ENCODE assay signal across 23 cellular contexts in the genomic region with DNA sequence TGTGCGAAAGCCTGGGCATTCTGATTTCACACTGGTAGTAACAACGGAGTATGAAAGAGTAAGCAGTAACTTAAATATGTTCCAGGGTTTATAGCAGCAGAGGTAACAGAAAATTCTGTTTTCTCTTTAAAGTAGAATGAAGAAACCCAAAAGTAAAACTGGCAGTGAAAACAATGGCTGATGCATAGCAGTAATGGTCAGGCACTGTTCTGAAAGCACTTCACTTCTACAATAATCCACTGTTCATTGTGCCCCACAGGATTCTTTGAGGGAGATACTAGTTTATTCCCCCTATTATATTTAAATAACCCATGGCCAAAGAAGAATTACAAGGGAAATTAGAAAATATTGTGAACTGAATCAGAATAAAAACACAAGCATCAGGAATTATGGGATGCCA.
"Had no signal": no experiment of that assay in that cellular context is flagged by ENCODE, and none has a peak within 500 bp of the region (broad histone marks: within the 10 kb centered on the region; RNA-seq: fewer than 3 reads in every experiment).

No MANE protein-coding gene starts in this region.

- ATAC-seq: foreskin keratinocyte, gastrocnemius medialis, heart left ventricle, left lung, left ventricle myocardium superior, lower lobe of right lung had no signal

- H3K79me2 ChIP-seq: hepatocyte had no signal

- H3K27ac ChIP-seq: coronary artery, dorsolateral prefrontal cortex, esophagus muscularis mucosa, foreskin keratinocyte, gastrocnemius medialis, heart left ventricle, hepatocyte, left lung, lower lobe of right lung had no signal

- H3K9me3 Mint-ChIP-seq: immature natural killer cell, memory B cell had no signal

- H3K36me3 Mint-ChIP-seq: immature natural killer cell, memory B cell had no signal

- H3K4me3 ChIP-seq: coronary artery, esophagus muscularis mucosa, gastrocnemius medialis, heart left ventricle, hepatocyte, left lung, lower lobe of right lung had no signal

- H2AFZ ChIP-seq: hepatocyte had no signal

- H3K4me2 ChIP-seq: hepatocyte had no signal

- H3K4me1 ChIP-seq: esophagus muscularis mucosa, foreskin keratinocyte, gastrocnemius medialis, heart left ventricle, left lung, lower lobe of right lung had no signal

- H3K9me3 ChIP-seq: esophagus muscularis mucosa, gastrocnemius medialis, heart left ventricle, left lung, lower lobe of right lung had no signal

- H3K27me3 ChIP-seq: dorsolateral prefrontal cortex, esophagus muscularis mucosa, foreskin keratinocyte, gastrocnemius medialis, heart left ventricle, hepatocyte, left lung had no signal

- H3K4me3 Mint-ChIP-seq: immature natural killer cell, memory B cell had no signal

- FAIRE-seq: colon, endothelial cell of umbilical vein had no signal

- DNase-seq: dermis blood vessel endothelial cell; dorsolateral prefrontal cortex; effector CD4-positive, alpha-beta T cell; effector memory CD4-positive, alpha-beta T cell; foreskin keratinocyte; gastrocnemius medialis; heart left ventricle; hypothalamus; immature natural killer cell; islet precursor cell; kidney; kidney glomerular epithelial cell; left lung; left ventricle myocardium superior; lower lobe of right lung; mesendoderm; midbrain had no signal

- H3K4me1 Mint-ChIP-seq: immature natural killer cell, memory B cell had no signal

- H3K36me3 ChIP-seq: esophagus muscularis mucosa, gastrocnemius medialis, heart left ventricle, left lung, lower lobe of right lung had no signal

- H3K27me3 Mint-ChIP-seq: memory B cell had no signal

- H3K27ac Mint-ChIP-seq: immature natural killer cell, memory B cell had no signal
